In genomic region chr16:69328854-69329316, GRCh38 we compare ENCODE assay signal across 8 cellular contexts. TPM values are rescaled to one million over a fixed set of nuclear protein-coding genes. Genes with fewer than 3 reads are reported as not detected.
DNase-seq lines count a peak whose midpoint lies in the region; ATAC-seq and TF ChIP-seq lines count a peak whose summit lies in the region.

No MANE protein-coding gene starts in this region.

- peaks cover 13% of the 10 kb centered on the region for H3K36me3 ChIP-seq in fibroblast of lung (ENCODE audit: control insufficient read depth, insufficient read depth, low read length)

- H3K27me3 ChIP-seq in fibroblast of lung (ENCODE audit: control insufficient read depth, insufficient read depth, low read length): no peaks in the 10 kb centered on the region

- intact Hi-C loops in activated CD4-positive, alpha-beta T cell treated with anti-CD3 and anti-CD28 coated beads for 36 hours (cut with DNase I, micrococcal nuclease): no loop called here

- TF ChIP-seq CTCF in fibroblast of lung (conservative IDR thresholded peaks at IDR 0.05 in 1 of 2, IDR thresholded peaks at IDR 0.05 in 1 of 2; ENCODE audit: low read depth in 1 of 2, low read length in 2 of 2): no peak

- H3K4me3 ChIP-seq in fibroblast of lung (replicated peaks in 1 of 4; ENCODE audit: control extremely low read depth in 1 of 4, insufficient read depth in 1 of 4, low read depth in 3 of 4, low read length in 4 of 4): peak overlapping the region; percentile 58 to 78 (median 76)
- H3K4me3 ChIP-seq in skin epidermis: peak overlapping the region in 4 of 7 experiments; percentile 93 to 100 (median 98)

- H3K9me3 ChIP-seq in fibroblast of lung (ENCODE audit: control insufficient read depth, insufficient read depth, low read depth, low read length): no peaks in the 10 kb centered on the region

- H2AFZ ChIP-seq in fibroblast of lung (ENCODE audit: low read length): no peak overlapping the region

- ATAC-seq in activated CD4-positive, alpha-beta T cell treated with anti-CD3 and anti-CD28 coated beads for 36 hours: no peak

- POLR2A ChIA-PET in activated CD4-positive, alpha-beta T cell treated with anti-CD3 and anti-CD28 coated beads for 36 hours (lab: Charles Lee): interaction anchor here (0.7 to 1.1 kb wide), 4 partner anchors 10 to 196 kb away, joined by 3 to 4 read pairs (median 3); partner anchors contain the start of genes CHTF8, COG8, NIP7 and UTP4

- H3K4me2 ChIP-seq in fibroblast of lung (ENCODE audit: extremely low read depth, insufficient read depth, low read length): peak overlapping the region; percentile 94

- H3K27ac ChIP-seq in fibroblast of lung (ENCODE audit: insufficient read depth, low read length): peak overlapping the region; percentile 57
- H3K27ac ChIP-seq in skin epidermis: peak overlapping the region in 6 of 21 experiments; percentile 27 to 95 (median 59)

- H4K20me1 ChIP-seq in fibroblast of lung (ENCODE audit: control insufficient read depth, extremely low read depth, insufficient read depth, low read length): no peaks in the 10 kb centered on the region

- H3K9me3 Mint-ChIP-seq in activated CD4-positive, alpha-beta T cell treated with anti-CD3 and anti-CD28 coated beads for 36 hours (ENCODE audit: low read depth): no peaks in the 10 kb centered on the region
- no peaks in the 10 kb centered on the region for H3K9me3 Mint-ChIP-seq in T-helper 1 cell treated with Interleukin-12 subunit alpha and Interleukin-12 subunit beta and Interleukin-4 antibody, amounts not matched to agents 30 μg/mL and 1 μg/mL, for 36 hours

- H3K9ac ChIP-seq in fibroblast of lung (ENCODE audit: insufficient read depth, low read length): no peak overlapping the region

- peaks cover 47% of the 10 kb centered on the region for H3K79me2 ChIP-seq in fibroblast of lung (ENCODE audit: control insufficient read depth, insufficient read depth, low read length)

- peaks cover 62% of the 10 kb centered on the region for H3K36me3 Mint-ChIP-seq in activated CD4-positive, alpha-beta T cell treated with anti-CD3 and anti-CD28 coated beads for 36 hours (ENCODE audit: low read depth)
- peaks cover 6% of the 10 kb centered on the region for H3K36me3 Mint-ChIP-seq in T-helper 1 cell treated with Interleukin-12 subunit alpha and Interleukin-12 subunit beta and Interleukin-4 antibody, amounts not matched to agents 30 μg/mL and 1 μg/mL, for 36 hours (ENCODE audit: low read depth)

- H3K27me3 Mint-ChIP-seq in activated CD4-positive, alpha-beta T cell treated with anti-CD3 and anti-CD28 coated beads for 36 hours: no peaks in the 10 kb centered on the region
- H3K27me3 Mint-ChIP-seq in T-helper 1 cell treated with Interleukin-12 subunit alpha and Interleukin-12 subunit beta and Interleukin-4 antibody, amounts not matched to agents 30 μg/mL and 1 μg/mL, for 36 hours (ENCODE audit: low read depth): no peaks in the 10 kb centered on the region

- peak overlapping the region; percentile 79 for H3K27ac Mint-ChIP-seq in activated CD4-positive, alpha-beta T cell treated with anti-CD3 and anti-CD28 coated beads for 36 hours
- H3K27ac Mint-ChIP-seq in T-helper 1 cell treated with Interleukin-12 subunit alpha and Interleukin-12 subunit beta and Interleukin-4 antibody, amounts not matched to agents 30 μg/mL and 1 μg/mL, for 36 hours: no peak overlapping the region

- H3K4me1 ChIP-seq in fibroblast of lung (ENCODE audit: control insufficient read depth, extremely low read depth, insufficient read depth, low read length): peaks cover 9% of the 10 kb centered on the region

- H3K4me3 Mint-ChIP-seq in activated CD4-positive, alpha-beta T cell treated with anti-CD3 and anti-CD28 coated beads for 36 hours: peak overlapping the region; percentile 83
- H3K4me3 Mint-ChIP-seq in T-helper 1 cell treated with Interleukin-12 subunit alpha and Interleukin-12 subunit beta and Interleukin-4 antibody, amounts not matched to agents 30 μg/mL and 1 μg/mL, for 36 hours: peak overlapping the region; percentile 77

- DNase-seq in activated CD4-positive, alpha-beta T cell treated with anti-CD3 and anti-CD28 coated beads for 36 hours: peak; percentile 40
- no peak for DNase-seq in activated CD4-positive, alpha-beta T cell treated with anti-CD3 and anti-CD28 coated beads, Interleukin-2, amount 50 U/mL, for 4 hours
- DNase-seq in fibroblast of lung (ENCODE audit: low read depth in 2 of 2): peak; percentile 38 to 44
- DNase-seq in NCI-H1694 (lab: John Stamatoyannopoulos, UW): no peak
- no peak for DNase-seq in SK-N-DZ (ENCODE audit: low spot score)
- DNase-seq in stimulated activated CD4-positive, alpha-beta T cell treated with anti-CD3 and anti-CD28 coated beads, Interleukin-15, amount 100 ng/mL, for 24 hours: no peak

- CTCF ChIA-PET in activated CD4-positive, alpha-beta T cell treated with anti-CD3 and anti-CD28 coated beads for 36 hours (lab: Charles Lee): interaction anchor here (0.6 to 2.9 kb wide), 7 partner anchors 7 to 179 kb away, joined by 3 to 21 read pairs (median 4); partner anchors contain the start of genes COG8 and NIP7

- H3K4me1 Mint-ChIP-seq in activated CD4-positive, alpha-beta T cell treated with anti-CD3 and anti-CD28 coated beads for 36 hours: peaks cover 50% of the 10 kb centered on the region
- H3K4me1 Mint-ChIP-seq in T-helper 1 cell treated with Interleukin-12 subunit alpha and Interleukin-12 subunit beta and Interleukin-4 antibody, amounts not matched to agents 30 μg/mL and 1 μg/mL, for 36 hours (ENCODE audit: low read depth): peaks cover 27% of the 10 kb centered on the region

RNA-seq across cellular contexts. Expression of gene PDF, which starts 1.5 kb away (rescaled TPM):
- 10 to 100 TPM; 10.1 to 19.9 TPM for total RNA-seq in activated CD4-positive, alpha-beta T cell treated with anti-CD3 and anti-CD28 coated beads for 36 hours
- 13.4 and 14.4 TPM in 2 replicates for total RNA-seq in fibroblast of lung
- 8.7 and 9.2 TPM in 2 replicates for polyA plus RNA-seq in fibroblast of lung
- 7.2 and 13.6 TPM in 2 replicates for polyA plus RNA-seq in fibroblast of lung (2012)
- 0.31 and 0.52 TPM in 2 replicates for polyA minus RNA-seq in fibroblast of lung (ENCODE audit: low replicate concordance)
- polyA plus RNA-seq in SK-N-DZ (2014; cell fraction: cytosol; rRNA removed): 25.4 and 26.0 TPM in 2 replicates
- polyA plus RNA-seq in SK-N-DZ (2014; cell fraction: nucleus; rRNA removed): 21.8 and 58.7 TPM in 2 replicates

RNA-seq across cellular contexts. Expression of gene COG8, which starts 10.5 kb away (rescaled TPM):
- 10 to 100 TPM; 30.0 to 30.3 TPM for total RNA-seq in activated CD4-positive, alpha-beta T cell treated with anti-CD3 and anti-CD28 coated beads for 36 hours
- 29.2 and 31.1 TPM in 2 replicates for total RNA-seq in fibroblast of lung
- polyA plus RNA-seq in fibroblast of lung: 20.0 and 26.4 TPM in 2 replicates
- 16.2 and 21.3 TPM in 2 replicates for polyA plus RNA-seq in fibroblast of lung (2012)
- polyA minus RNA-seq in fibroblast of lung (ENCODE audit: low replicate concordance): 41.7 and 48.2 TPM in 2 replicates
- polyA plus RNA-seq in SK-N-DZ (2014; cell fraction: cytosol; rRNA removed): 63.1 and 71.4 TPM in 2 replicates
- 57.0 and 77.8 TPM in 2 replicates for polyA plus RNA-seq in SK-N-DZ (2014; cell fraction: nucleus; rRNA removed)

RNA-seq across cellular contexts. Expression of gene NIP7, which starts 10.7 kb away (rescaled TPM):
- total RNA-seq in activated CD4-positive, alpha-beta T cell treated with anti-CD3 and anti-CD28 coated beads for 36 hours: 10 to 100 TPM; 39.1 to 41.3 TPM
- total RNA-seq in fibroblast of lung: 20.0 and 28.2 TPM in 2 replicates
- 13.3 and 19.7 TPM in 2 replicates for polyA plus RNA-seq in fibroblast of lung
- 22.5 and 32.2 TPM in 2 replicates for polyA plus RNA-seq in fibroblast of lung (2012)
- 2.4 and 8.0 TPM in 2 replicates for polyA minus RNA-seq in fibroblast of lung (ENCODE audit: low replicate concordance)
- 35.7 and 37.1 TPM in 2 replicates for polyA plus RNA-seq in SK-N-DZ (2014; cell fraction: cytosol; rRNA removed)
- 18.7 and 18.8 TPM in 2 replicates for polyA plus RNA-seq in SK-N-DZ (2014; cell fraction: nucleus; rRNA removed)

RNA-seq across cellular contexts. Expression of gene VPS4A, which starts 17.7 kb away (rescaled TPM):
- total RNA-seq in activated CD4-positive, alpha-beta T cell treated with anti-CD3 and anti-CD28 coated beads for 36 hours: 10 to 100 TPM; 28.4 to 31.9 TPM
- 30.0 and 39.8 TPM in 2 replicates for total RNA-seq in fibroblast of lung
- polyA plus RNA-seq in fibroblast of lung: 14.5 and 18.4 TPM in 2 replicates
- 37.2 and 45.6 TPM in 2 replicates for polyA plus RNA-seq in fibroblast of lung (2012)
- polyA minus RNA-seq in fibroblast of lung (ENCODE audit: low replicate concordance): 32.7 and 47.3 TPM in 2 replicates
- polyA plus RNA-seq in SK-N-DZ (2014; cell fraction: cytosol; rRNA removed): 39.3 and 42.1 TPM in 2 replicates
- 54.8 and 71.4 TPM in 2 replicates for polyA plus RNA-seq in SK-N-DZ (2014; cell fraction: nucleus; rRNA removed)

RNA-seq across cellular contexts. Expression of gene TMED6, which starts 22.7 kb away (rescaled TPM):
- 1 to 10 TPM; 1.2 to 1.3 TPM for total RNA-seq in activated CD4-positive, alpha-beta T cell treated with anti-CD3 and anti-CD28 coated beads for 36 hours
- not detected in 2 replicates for total RNA-seq in fibroblast of lung
- polyA plus RNA-seq in fibroblast of lung: 0.08 TPM in 1 of 2 replicates, not detected in the other
- polyA plus RNA-seq in fibroblast of lung (2012): 0.52 and 0.56 TPM in 2 replicates
- not detected in 2 replicates for polyA minus RNA-seq in fibroblast of lung (ENCODE audit: low replicate concordance)
- 0.76 TPM in 1 of 2 replicates, not detected in the other for polyA plus RNA-seq in SK-N-DZ (2014; cell fraction: cytosol; rRNA removed)
- polyA plus RNA-seq in SK-N-DZ (2014; cell fraction: nucleus; rRNA removed): not detected in 2 replicates

Comparison
In these comparisons a context has a peak if more than half of its experiments do, and no peak if none do; other contexts are left out.
1. DNase-seq: peak in activated CD4-positive, alpha-beta T cell treated with anti-CD3 and anti-CD28 coated beads for 36 hours (single experiment) and fibroblast of lung (2 of 2); none in activated CD4-positive, alpha-beta T cell treated with anti-CD3 and anti-CD28 coated beads, Interleukin-2, amount 50 U/mL, for 4 hours (0 of 2), NCI-H1694 (single experiment), SK-N-DZ (single experiment) and stimulated activated CD4-positive, alpha-beta T cell treated with anti-CD3 and anti-CD28 coated beads, Interleukin-15, amount 100 ng/mL, for 24 hours (single experiment).